ENCODE assay signal across 19 cellular contexts in genomic region chr3:177686671-177687070, GRCh38.
DNase-seq lines count a peak whose midpoint lies in the region; ATAC-seq, FAIRE-seq and TF ChIP-seq lines count a peak whose summit lies in the region.
"Had no signal": no experiment of that assay in that cellular context is flagged by ENCODE, and none has a peak within 500 bp of the region (broad histone marks: within the 10 kb centered on the region; RNA-seq: fewer than 3 reads in every experiment).

No MANE protein-coding gene starts in this region.

- H3K23me2 ChIP-seq in H1 (ENCODE audit: low read depth, low read length): no peaks in the 10 kb centered on the region

- no peaks in the 10 kb centered on the region for H3K27me3 ChIP-seq in Loucy (ENCODE audit: insufficient read depth, low read length, poor library complexity, severe bottlenecking)
- H3K27me3 ChIP-seq in H1 (replicated peaks in 1 of 4; ENCODE audit: control insufficient read depth in 3 of 4, extremely low read depth in 1 of 4, insufficient read depth in 3 of 4, low read length in 3 of 4): no peaks in the 10 kb centered on the region
- no peaks in the 10 kb centered on the region for H3K27me3 ChIP-seq in neural progenitor cell
- H3K27me3 ChIP-seq: BE2C had no signal

- intact Hi-C loops in sciatic nerve (cut with DNase I): no loop called here

- no peaks in the 10 kb centered on the region for H4K20me1 ChIP-seq in Loucy (ENCODE audit: insufficient read depth, low read length, poor library complexity, severe bottlenecking)
- no peaks in the 10 kb centered on the region for H4K20me1 ChIP-seq in H1 (replicated peaks in 1 of 2; ENCODE audit: control insufficient read depth in 1 of 2, insufficient read depth in 2 of 2, low read length in 2 of 2)
- H4K20me1 ChIP-seq in neural progenitor cell (ENCODE audit: low read depth): no peaks in the 10 kb centered on the region

- no peaks in the 10 kb centered on the region for H3K9me3 Mint-ChIP-seq in neural progenitor cell
- H3K9me3 Mint-ChIP-seq: CD14-positive monocyte; CD8-positive, alpha-beta T cell had no signal

- H3K9ac ChIP-seq in Loucy (ENCODE audit: low read depth, low read length, poor library complexity, severe bottlenecking) (peak overlapping the region; percentile 51), H1 (replicated peaks in 1 of 4; ENCODE audit: extremely low read depth in 1 of 4, low read depth in 3 of 4, low read length in 3 of 4) (no peak overlapping the region), neural progenitor cell (no peak overlapping the region)

- H3K79me1 ChIP-seq in H1 (ENCODE audit: low read depth, low read length): no peaks in the 10 kb centered on the region

- no peak for TF ChIP-seq EP300 in H1 (IDR thresholded peaks at IDR 0.05; ENCODE audit: borderline replicate concordance in 1 of 2, low read depth in 2 of 2, low read length in 2 of 2)

- TF ChIP-seq CTCF in Loucy (conservative IDR thresholded peaks at IDR 0.05; ENCODE audit: low read length) (no peak), H1 (IDR thresholded peaks at IDR 0.05; ENCODE audit: control extremely low read depth in 1 of 3, insufficient read depth in 1 of 3, low read depth in 1 of 3, low read length in 3 of 3) (no peak), neural progenitor cell (IDR thresholded peaks at IDR 0.05) (no peak)

- H2BK20ac ChIP-seq in H1 (ENCODE audit: low read length): no peak overlapping the region

- DNase-seq in H1 (ENCODE audit: low read depth in 1 of 2, low spot score in 2 of 2) (no peak), neural progenitor cell (ENCODE audit: low spot score) (no peak), sciatic nerve (ENCODE audit: low spot score) (no peak), substantia nigra (lab: John Stamatoyannopoulos, UW) (no peak), NCI-H526 treated with DMSO at 0.1 percent for 48 hours (lab: John Stamatoyannopoulos, UW) (no peak)
- DNase-seq in activated CD4-positive, CD25-positive, alpha-beta regulatory T cell treated with anti-CD3 and anti-CD28 coated beads, Interleukin-2, amount 50 U/mL, for 72 hours: no peak
- DNase-seq: ACHN; BE2C; Calu3; CD8-positive, alpha-beta T cell; DMS79 treated with DMSO at 0.1 percent for 48 hours; GF-D8; HCEC 1CT had no signal

- no peak overlapping the region for H2BK120ac ChIP-seq in H1 (replicated peaks; ENCODE audit: low read depth, low read length)

- no peak for TF ChIP-seq RAD21 in H1 (IDR thresholded peaks at IDR 0.05 in 1 of 2, conservative IDR thresholded peaks at IDR 0.05 in 1 of 2; ENCODE audit: low read depth in 2 of 2, low read length in 2 of 2)

- H2AFZ ChIP-seq in Loucy (ENCODE audit: low read length) (no peak overlapping the region), H1 (ENCODE audit: low read length) (0 out of 2 replicates have a peak overlapping the region, but pooled peaks have one; percentile 16), neural progenitor cell (replicated peaks) (peak overlapping the region; percentile 36)

- H3K9me3 ChIP-seq in Loucy (ENCODE audit: insufficient read depth, low read depth, low read length) (no peaks in the 10 kb centered on the region), H1 (ENCODE audit: insufficient read depth in 2 of 2, low read depth in 1 of 2, low read length in 1 of 2) (no peaks in the 10 kb centered on the region), neural progenitor cell (ENCODE audit: low read depth) (no peaks in the 10 kb centered on the region)
- H3K9me3 ChIP-seq: BE2C had no signal

- H3K36me3 ChIP-seq in Loucy (ENCODE audit: insufficient read depth, low read length) (no peaks in the 10 kb centered on the region), H1 (ENCODE audit: control insufficient read depth in 2 of 4, insufficient read depth in 4 of 4, low read length in 3 of 4) (no peaks in the 10 kb centered on the region), neural progenitor cell (no peaks in the 10 kb centered on the region)
- H3K36me3 ChIP-seq: BE2C had no signal

- ATAC-seq in sciatic nerve (peak; percentile 64), GM18505 (IDR thresholded peaks at IDR 0.05; ENCODE audit: unreplicated experiment) (no peak)
- ATAC-seq: CD8-positive, alpha-beta T cell had no signal

- H3K27ac Mint-ChIP-seq in neural progenitor cell: peak overlapping the region; percentile 18
- H3K27ac Mint-ChIP-seq: CD14-positive monocyte; CD8-positive, alpha-beta T cell had no signal

- no peak overlapping the region for H3K56ac ChIP-seq in H1 (replicated peaks; ENCODE audit: insufficient read length, low read depth, low read length)

- H3K27ac ChIP-seq in H1 (ENCODE audit: low read depth, low read length) (no peak overlapping the region), neural progenitor cell (no peak overlapping the region), substantia nigra (ENCODE audit: low read depth, low read length, poor library complexity, severe bottlenecking) (no peak overlapping the region)
- H3K27ac ChIP-seq: HL-60 had no signal

- H2BK12ac ChIP-seq in H1 (ENCODE audit: low read depth, low read length): no peak overlapping the region

- H4K8ac ChIP-seq in H1 (ENCODE audit: extremely low read depth, insufficient read depth, low read length): no peak overlapping the region

- H3K4me2 ChIP-seq in Loucy (ENCODE audit: low read depth, low read length, poor library complexity, severe bottlenecking) (no peak overlapping the region), H1 (ENCODE audit: insufficient read depth in 1 of 2, low read depth in 2 of 2, low read length in 2 of 2) (no peak overlapping the region), neural progenitor cell (no peak overlapping the region)

- no peak overlapping the region for H4K5ac ChIP-seq in H1 (ENCODE audit: insufficient read length, low read depth, low read length)

- H3K14ac ChIP-seq in H1 (ENCODE audit: insufficient read length): no peak overlapping the region

- H3K36me3 Mint-ChIP-seq in neural progenitor cell: no peaks in the 10 kb centered on the region
- H3K36me3 Mint-ChIP-seq: CD14-positive monocyte; CD8-positive, alpha-beta T cell had no signal

- no peak overlapping the region for H2AK5ac ChIP-seq in H1 (ENCODE audit: low read depth, low read length)

- TF ChIP-seq POLR2A in H1 (IDR thresholded peaks at IDR 0.05; ENCODE audit: control extremely low read depth in 1 of 2, low read depth in 2 of 2, low read length in 2 of 2) (no peak), GM18505 (IDR thresholded peaks at IDR 0.05; ENCODE audit: borderline replicate concordance, extremely low read depth, insufficient read depth, insufficient read length) (no peak)

- 88% methylated on average over 5 of the region's 8 CpGs; no CpG with 5 or more reads in 1 of the 2 experiments for WGBS in H1 (ENCODE audit: extremely low coverage in 1 of 2, insufficient coverage in 1 of 2, insufficient read length in 1 of 2, insufficient replicate concordance in 2 of 2, low coverage in 1 of 2, low lambda C conversion rate in 2 of 2, missing lambda C conversion rate in 1 of 2), 2 experiments

- no peak overlapping the region for H4K91ac ChIP-seq in H1 (replicated peaks; ENCODE audit: insufficient read length, low read length)

- H3K4me3 ChIP-seq in Loucy (ENCODE audit: low read length, poor library complexity, severe bottlenecking) (no peak overlapping the region), H1 (ENCODE audit: extremely low read depth in 1 of 4, insufficient read depth in 2 of 4, low read depth in 3 of 4, low read length in 4 of 4) (no peak overlapping the region), neural progenitor cell (no peak overlapping the region)

- H3K4me1 ChIP-seq in Loucy (ENCODE audit: insufficient read depth, low read length, poor library complexity, severe bottlenecking): peaks cover 87% of the 10 kb centered on the region
- H3K4me1 ChIP-seq in H1 (replicated peaks in 1 of 4; ENCODE audit: control insufficient read depth in 3 of 4, insufficient read depth in 4 of 4, low read length in 3 of 4): peaks cover 0 to 5% (median 0%) of the 10 kb centered on the region in 4 experiments; a peak in 2 of 7 replicates
- H3K4me1 ChIP-seq in neural progenitor cell: peaks cover 19% of the 10 kb centered on the region
- H3K4me1 ChIP-seq: BE2C had no signal

- FAIRE-seq in H1 (lab: Jason Lieb, UNC): no peak
- FAIRE-seq: A204.1, H54 had no signal

- no peak overlapping the region for H2BK15ac ChIP-seq in H1 (ENCODE audit: low read length)

- H3K23ac ChIP-seq in H1 (ENCODE audit: insufficient read length): no peak overlapping the region

- no peak overlapping the region for H3K4me3 Mint-ChIP-seq in neural progenitor cell
- H3K4me3 Mint-ChIP-seq: CD14-positive monocyte; CD8-positive, alpha-beta T cell had no signal

- H3K79me2 ChIP-seq in Loucy (ENCODE audit: insufficient read depth, low read length) (0 out of 2 replicates have a peak, but pooled peaks cover 3% of the 10 kb centered on the region), H1 (ENCODE audit: control insufficient read depth in 1 of 2, insufficient read depth in 2 of 2, low read length in 2 of 2) (no peaks in the 10 kb centered on the region), neural progenitor cell (ENCODE audit: low read depth) (no peaks in the 10 kb centered on the region)

- H3K4ac ChIP-seq in H1 (replicated peaks; ENCODE audit: insufficient read length, low read depth, low read length): no peak overlapping the region

- peaks cover 18% of the 10 kb centered on the region for H3K4me1 Mint-ChIP-seq in neural progenitor cell

- no peak overlapping the region for H2BK5ac ChIP-seq in H1 (ENCODE audit: low read depth, low read length)

- CTCF ChIA-PET in H1 (lab: Charles Lee; ENCODE audit: partially characterized antibody): interaction anchor here (0.6 kb wide), 1 partner anchor 221 kb away, joined by 3 read pairs; no protein-coding TSS in a partner anchor

- H3K27me3 Mint-ChIP-seq in neural progenitor cell (ENCODE audit: insufficient read depth, low read depth): peaks cover 3% of the 10 kb centered on the region

- H3F3A ChIP-seq in Loucy (ENCODE audit: low read depth) (peaks cover 3% of the 10 kb centered on the region; the same call in 1 of the 2 replicates), neural progenitor cell (ENCODE audit: low read depth) (peaks cover 7% of the 10 kb centered on the region)

- POLR2A ChIA-PET in H1 (lab: Charles Lee; ENCODE audit: partially characterized antibody): no interaction called here

- H3K9me2 ChIP-seq in Loucy (replicated peaks; ENCODE audit: low read depth, low read length): no peaks in the 10 kb centered on the region

- H3K18ac ChIP-seq in H1 (ENCODE audit: extremely low read depth, low read length): no peak overlapping the region

TF ChIP-seq in H1, 55 proteins besides CTCF, POLR2A, EP300 and RAD21 (continues in another document):
- no peak for TF ChIP-seq KDM5A (IDR thresholded peaks at IDR 0.05; ENCODE audit: low read length)
- TF ChIP-seq TBP (IDR thresholded peaks at IDR 0.05; ENCODE audit: low read depth, low read length): no peak
- no peak for TF ChIP-seq CBX5 (IDR thresholded peaks at IDR 0.05; ENCODE audit: low read depth, low read length)
- no peak for TF ChIP-seq YY1 (IDR thresholded peaks at IDR 0.05; ENCODE audit: low read depth, low read length)
- TF ChIP-seq CEBPB (IDR thresholded peaks at IDR 0.05; ENCODE audit: low read depth, low read length): no peak
- TF ChIP-seq MAFK (IDR thresholded peaks at IDR 0.05; ENCODE audit: low read depth, low read length): no peak
- TF ChIP-seq SP1 (IDR thresholded peaks at IDR 0.05; ENCODE audit: low read depth, low read length): no peak
- TF ChIP-seq CTBP2 (IDR thresholded peaks at IDR 0.05; ENCODE audit: borderline replicate concordance, insufficient read depth, insufficient read length, low read length): no peak
- TF ChIP-seq HDAC6 (IDR thresholded peaks at IDR 0.05; ENCODE audit: low read depth, low read length): no peak
